In the genomic region with DNA sequence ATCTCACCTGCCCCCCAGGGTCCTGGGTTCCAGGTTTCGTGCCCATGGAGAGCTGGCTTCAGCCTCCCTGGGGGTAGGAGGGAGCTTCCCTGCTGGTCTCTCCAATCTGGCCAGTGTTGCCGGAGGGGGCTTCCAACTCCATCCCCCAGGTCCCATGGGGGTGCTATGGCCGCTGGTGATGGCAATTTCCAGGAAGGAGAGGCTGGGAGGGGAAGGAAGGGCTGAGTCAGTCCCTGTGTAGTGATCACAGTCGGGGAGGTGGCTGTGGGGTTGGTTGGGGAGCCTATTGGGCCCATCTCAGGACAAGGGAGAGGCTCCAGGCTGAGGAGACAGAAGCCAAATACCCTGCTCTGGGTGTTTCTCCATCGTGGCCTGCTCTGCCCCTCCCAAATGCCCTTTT, we compare ENCODE assay signal across 16 cellular contexts. TPM values are rescaled to one million over a fixed set of nuclear protein-coding genes. Genes with fewer than 3 reads are reported as not detected.
DNase-seq lines count a peak whose midpoint lies in the region; ATAC-seq, FAIRE-seq and TF ChIP-seq lines count a peak whose summit lies in the region.
"Had no signal": no experiment of that assay in that cellular context is flagged by ENCODE, and none has a peak within 500 bp of the region (broad histone marks: within the 10 kb centered on the region; RNA-seq: fewer than 3 reads in every experiment).

No MANE protein-coding gene starts in this region.

- no peak overlapping the region for H2AFZ ChIP-seq in mesenchymal stem cell (ENCODE audit: low read depth, low read length)

- peak in 1 of 5 donors; percentile 60 for DNase-seq in heart left ventricle
- no peak for DNase-seq in right atrium auricular region (ENCODE audit: low spot score)
- peak; percentile 35 for DNase-seq in dermis blood vessel endothelial cell
- DNase-seq in mesenchymal stem cell: no peak
- no peak for DNase-seq in upper lobe of left lung
- no peak for DNase-seq in glomerular visceral epithelial cell (ENCODE audit: extremely low spot score)
- no peak for DNase-seq in WERI-Rb-1
- DNase-seq in GM12891 (ENCODE audit: insufficient read length, low spot score): no peak
- DNase-seq: activated CD4-positive, alpha-beta T cell treated with anti-CD3 and anti-CD28 coated beads, Interleukin-2, amount 50 U/mL, for 4 hours; CD4-positive, alpha-beta memory T cell; naive thymus-derived CD4-positive, alpha-beta T cell; NCI-H146; posterior cingulate gyrus had no signal

- peak overlapping the region; percentile 2 for H2BK15ac ChIP-seq in mesenchymal stem cell (ENCODE audit: low read depth, poor library complexity, severe bottlenecking)

- intact Hi-C loops in heart left ventricle (cut with DNase I): no loop called here

- H3K79me1 ChIP-seq in mesenchymal stem cell (replicated peaks; ENCODE audit: low read length, poor library complexity, severe bottlenecking): peaks cover 3% of the 10 kb centered on the region

- TF ChIP-seq POLR2A in heart left ventricle (IDR thresholded peaks at IDR 0.05) (no peak), upper lobe of left lung (IDR thresholded peaks at IDR 0.05) (no peak), GM12891 (IDR thresholded peaks at IDR 0.05; ENCODE audit: low read depth, low read length) (no peak)

- H2BK12ac ChIP-seq in mesenchymal stem cell (ENCODE audit: low read length in 2 of 2): peak overlapping the region; percentile 65 to 97

- H3K9me3 ChIP-seq in heart left ventricle: no peaks in the 10 kb centered on the region
- no peaks in the 10 kb centered on the region for H3K9me3 ChIP-seq in right atrium auricular region
- H3K9me3 ChIP-seq in mesenchymal stem cell (ENCODE audit: control insufficient read depth, low read length): no peaks in the 10 kb centered on the region
- no peaks in the 10 kb centered on the region for H3K9me3 ChIP-seq in upper lobe of left lung
- no peaks in the 10 kb centered on the region for H3K9me3 ChIP-seq in WERI-Rb-1 (ENCODE audit: severe bottlenecking)

- peak overlapping the region in 1 of 2 experiments; percentile 96 for H3K23ac ChIP-seq in mesenchymal stem cell (ENCODE audit: low read length in 2 of 2)

- H3K27me3 ChIP-seq in heart left ventricle (no peaks in the 10 kb centered on the region), right atrium auricular region (no peaks in the 10 kb centered on the region), mesenchymal stem cell (ENCODE audit: control insufficient read depth in 1 of 2, insufficient read depth in 1 of 2, low read length in 2 of 2) (no peaks in the 10 kb centered on the region), upper lobe of left lung (no peaks in the 10 kb centered on the region), WERI-Rb-1 (ENCODE audit: insufficient read depth, low read depth, severe bottlenecking) (no peaks in the 10 kb centered on the region)

- H2AK5ac ChIP-seq in mesenchymal stem cell (ENCODE audit: low read length, severe bottlenecking): peak overlapping the region; percentile 36

- H3K27ac ChIP-seq in heart left ventricle (peak overlapping the region in 11 of 12 donors; percentile 1 to 80 (median 43)), right atrium auricular region (peak overlapping the region in 1 of 2 donors; percentile 27), mesenchymal stem cell (ENCODE audit: low read length, poor library complexity, severe bottlenecking) (no peak overlapping the region), upper lobe of left lung (peak overlapping the region; percentile 21 to 75 (median 69)), WERI-Rb-1 (no peak overlapping the region)

- H3K36me3 ChIP-seq in heart left ventricle (no peaks in the 10 kb centered on the region), right atrium auricular region (no peaks in the 10 kb centered on the region), mesenchymal stem cell (ENCODE audit: control insufficient read depth in 1 of 2, insufficient read depth in 2 of 2, low read depth in 1 of 2, low read length in 2 of 2) (peaks cover 6 to 33% of the 10 kb centered on the region in 2 experiments), upper lobe of left lung (peaks cover 0 to 6% (median 0%) of the 10 kb centered on the region in 4 donors), WERI-Rb-1 (peaks cover 10% of the 10 kb centered on the region; the same call in 1 of the 2 replicates)

- peak overlapping the region; percentile 86 for H4K91ac ChIP-seq in mesenchymal stem cell (ENCODE audit: low read length)

- H3K4me1 ChIP-seq in heart left ventricle (peaks cover 0 to 55% (median 32%) of the 10 kb centered on the region in 12 donors), right atrium auricular region (peaks cover 0 to 53% of the 10 kb centered on the region in 2 donors), mesenchymal stem cell (ENCODE audit: control insufficient read depth, insufficient read depth, low read depth, low read length) (peaks cover 21% of the 10 kb centered on the region), upper lobe of left lung (peaks cover 47 to 57% (median 55%) of the 10 kb centered on the region in 4 donors)

- peak overlapping the region; percentile 14 to 73 for H3K4ac ChIP-seq in mesenchymal stem cell (ENCODE audit: low read depth in 1 of 2, low read length in 2 of 2)

- peak overlapping the region; percentile 35 for H3K9ac ChIP-seq in mesenchymal stem cell (ENCODE audit: low read length)

- no peak for TF ChIP-seq CTCF in heart left ventricle (IDR thresholded peaks at IDR 0.05)
- TF ChIP-seq CTCF in right atrium auricular region (IDR thresholded peaks at IDR 0.05): no peak
- TF ChIP-seq CTCF in upper lobe of left lung (IDR thresholded peaks at IDR 0.05): no peak
- no peak for TF ChIP-seq CTCF in WERI-Rb-1 (IDR thresholded peaks at IDR 0.05; ENCODE audit: low read depth, low read length)

- no peak for TF ChIP-seq EP300 in upper lobe of left lung (IDR thresholded peaks at IDR 0.05)

- no peak overlapping the region for H3K4me2 ChIP-seq in mesenchymal stem cell (ENCODE audit: low read length, poor library complexity, severe bottlenecking)

- peak overlapping the region; percentile 92 for H4K8ac ChIP-seq in mesenchymal stem cell (ENCODE audit: low read length)

- no peak overlapping the region for H3K4me3 ChIP-seq in heart left ventricle
- no peak overlapping the region for H3K4me3 ChIP-seq in right atrium auricular region
- H3K4me3 ChIP-seq in mesenchymal stem cell (ENCODE audit: insufficient read depth in 1 of 2, low read depth in 1 of 2, low read length in 2 of 2): peak overlapping the region in 1 of 2 experiments; percentile 42
- no peak overlapping the region for H3K4me3 ChIP-seq in upper lobe of left lung
- H3K4me3 ChIP-seq in WERI-Rb-1 (ENCODE audit: low read depth, low read length): no peak overlapping the region

- no peak for FAIRE-seq in GM12891 (lab: Jason Lieb, UNC)
- FAIRE-seq: colon, GM18507 had no signal

- H2BK120ac ChIP-seq in mesenchymal stem cell (ENCODE audit: low read depth, low read length): peak overlapping the region; percentile 29

- no peak overlapping the region for H2BK5ac ChIP-seq in mesenchymal stem cell (ENCODE audit: low read depth, low read length, poor library complexity, severe bottlenecking)

- 43 to 60% (median 53%) methylated on average over 5 of the region's 5 CpGs for WGBS in heart left ventricle, 4 donors
- 58% methylated on average over 4 of the region's 5 CpGs for WGBS in mesenchymal stem cell
- WGBS in upper lobe of left lung, 2 donors: 63 to 66% methylated on average over 5 of the region's 5 CpGs

- ATAC-seq in heart left ventricle (peak in 3 of 4 donors; percentile 29 to 72 (median 33)), upper lobe of left lung (ENCODE audit: low FRiP score in 2 of 2) (peak in 1 of 2 donors; percentile 24)
- ATAC-seq: activated naive CD4-positive, alpha-beta T cell treated with anti-CD3 and anti-CD28 coated beads, Interleukin-2, amount 50 U/mL, for 72 hours had no signal

- peak overlapping the region in 1 of 2 experiments; percentile 88 for H3K14ac ChIP-seq in mesenchymal stem cell (ENCODE audit: low read length in 2 of 2)

- peak overlapping the region; percentile 84 to 88 for H3K18ac ChIP-seq in mesenchymal stem cell (ENCODE audit: low read depth in 1 of 2, low read length in 2 of 2)

TF ChIP-seq in GM12891, 5 proteins besides CTCF, POLR2A, EP300 and RAD21 (continues in another document):
- TF ChIP-seq SPI1 (IDR thresholded peaks at IDR 0.05; ENCODE audit: low read depth, low read length) (no peak), TAF1 (IDR thresholded peaks at IDR 0.05; ENCODE audit: low read depth, low read length) (no peak), PAX5 (IDR thresholded peaks at IDR 0.05; ENCODE audit: insufficient read depth, low read length, severe bottlenecking) (no peak), POLR2AphosphoS5 (IDR thresholded peaks at IDR 0.05; ENCODE audit: low read depth, low read length) (no peak)

RNA-seq across cellular contexts. Expression of a gene that starts 5.7 kb away (rescaled TPM):
- 10 to 100 TPM in 4 of 9 donors, 1 to 10 TPM in 5; 3.3 to 25.0 (median 8.9) TPM for total RNA-seq in heart left ventricle
- 10 to 100 TPM; 10.3 to 16.3 TPM for polyA plus RNA-seq in heart left ventricle
- 10 to 100 TPM; 14.4 to 31.0 TPM for total RNA-seq in right atrium auricular region
- total RNA-seq in dermis blood vessel endothelial cell: 11.4 and 12.3 TPM in 2 replicates
- 22.3 TPM for polyA plus RNA-seq in mesenchymal stem cell (2013, experiment 1 of 2)
- 21.3 TPM for polyA plus RNA-seq in mesenchymal stem cell (2013, experiment 2 of 2)
- total RNA-seq in upper lobe of left lung: 10 to 100 TPM in 5 of 6 donors, 1 to 10 TPM in 1; 7.7 to 45.2 (median 14.6) TPM
- polyA plus RNA-seq in GM12891 (2012; ENCODE audit: low read depth, missing spikeins): 0.32 TPM
- polyA plus RNA-seq: CD4-positive, alpha-beta memory T cell; naive thymus-derived CD4-positive, alpha-beta T cell had no signal

RNA-seq across cellular contexts. Expression of a gene that starts 24.6 kb away (rescaled TPM):
- total RNA-seq in heart left ventricle: 10 to 100 TPM; 41.0 to 55.4 (median 46.2) TPM
- polyA plus RNA-seq in heart left ventricle: 10 to 100 TPM; 22.9 to 35.1 TPM
- 10 to 100 TPM; 46.3 TPM for total RNA-seq in right atrium auricular region
- total RNA-seq in dermis blood vessel endothelial cell: 32.7 and 60.4 TPM in 2 replicates
- 52.4 TPM for polyA plus RNA-seq in mesenchymal stem cell (2013, experiment 1 of 2)
- polyA plus RNA-seq in mesenchymal stem cell (2013, experiment 2 of 2): 46.0 TPM
- total RNA-seq in upper lobe of left lung: 10 to 100 TPM; 32.1 to 68.1 (median 54.7) TPM
- polyA plus RNA-seq in GM12891 (2012; ENCODE audit: low read depth, missing spikeins): 29.9 TPM

RNA-seq across cellular contexts. Expression of a gene that starts 45.5 kb away (rescaled TPM):
- total RNA-seq in heart left ventricle (under 1 TPM in 7 of 9 donors, not detected in 2; 0.19 to 0.91 (median 0.47) TPM), right atrium auricular region (under 1 TPM in 1 of 2 donors, not detected in 1; 0.22 TPM), dermis blood vessel endothelial cell (0.17 and 0.23 TPM in 2 replicates), upper lobe of left lung (under 1 TPM in 4 of 6 donors, not detected in 2; 0.15 to 0.51 (median 0.35) TPM)
- under 1 TPM; 0.29 to 0.42 TPM for polyA plus RNA-seq in heart left ventricle
- polyA plus RNA-seq in mesenchymal stem cell (2013, experiment 1 of 2): 0.06 TPM
- polyA plus RNA-seq in mesenchymal stem cell (2013, experiment 2 of 2): 0.05 TPM
- polyA plus RNA-seq in GM12891 (2012; ENCODE audit: low read depth, missing spikeins): 0.53 TPM

RNA-seq across cellular contexts. Expression of a gene that starts 47.2 kb away (rescaled TPM):
- 1 to 10 TPM; 3.2 to 9.0 (median 4.2) TPM for total RNA-seq in heart left ventricle
- polyA plus RNA-seq in heart left ventricle: 1 to 10 TPM; 4.3 to 6.7 TPM
- 10 to 100 TPM in 1 of 2 donors, 1 to 10 TPM in 1; 4.5 to 12.4 TPM for total RNA-seq in right atrium auricular region
- 8.2 and 12.1 TPM in 2 replicates for total RNA-seq in dermis blood vessel endothelial cell
- 2.6 TPM for polyA plus RNA-seq in mesenchymal stem cell (2013, experiment 1 of 2)
- 3.4 TPM for polyA plus RNA-seq in mesenchymal stem cell (2013, experiment 2 of 2)
- 10 to 100 TPM in 3 of 6 donors, 1 to 10 TPM in 3; 6.0 to 19.9 (median 8.7) TPM for total RNA-seq in upper lobe of left lung
- polyA plus RNA-seq in GM12891 (2012; ENCODE audit: low read depth, missing spikeins): 31.6 TPM

Comparison
In these comparisons a context has a peak if more than half of its experiments do, and no peak if none do; other contexts are left out.
1. H3K27ac ChIP-seq: peak in heart left ventricle (11 of 12) and upper lobe of left lung (4 of 4); none in mesenchymal stem cell (single experiment) and WERI-Rb-1 (single experiment).